1 cellular context compared by ENCODE assay signal in the genomic region with DNA sequence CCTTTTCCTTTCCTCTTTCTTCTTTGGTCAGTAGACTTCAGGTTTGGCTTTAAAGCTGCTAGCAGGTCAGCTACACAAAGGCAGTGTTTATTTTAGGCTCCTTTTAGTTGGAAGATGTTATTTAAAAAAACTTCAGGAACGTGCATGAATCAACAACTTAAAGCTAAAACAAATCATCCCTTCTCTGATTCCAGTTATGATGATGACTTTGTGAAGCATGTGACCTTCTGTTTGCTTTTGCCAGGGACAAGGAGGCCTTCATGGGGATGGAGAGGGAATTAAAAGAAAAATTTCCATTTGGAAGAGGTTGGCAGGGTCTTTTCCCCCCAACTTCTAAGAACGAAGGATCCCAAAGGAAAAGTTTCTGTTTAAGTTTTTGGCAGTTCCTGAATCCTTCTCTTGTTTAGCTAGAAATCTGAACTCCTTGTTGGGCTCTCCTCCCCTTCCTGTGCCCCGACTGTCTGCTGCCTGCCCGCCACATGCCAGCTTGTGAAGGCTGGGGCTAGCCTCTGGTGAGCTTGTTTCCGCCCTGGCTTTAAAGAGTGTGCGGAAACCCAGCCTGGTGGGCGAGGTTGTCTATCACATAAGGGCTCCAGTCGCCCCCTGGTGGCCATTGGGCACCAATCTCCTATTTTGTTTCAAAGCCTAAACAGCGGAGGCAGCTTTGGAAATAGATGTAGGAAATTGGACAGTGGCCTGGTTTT.
TF ChIP-seq lines count a peak whose summit lies in the region.

No MANE protein-coding gene starts in this region.

TF ChIP-seq in HepG2, 621 proteins besides CTCF, POLR2A, EP300 and RAD21 (continued from another document and continues in another):
- TF ChIP-seq, protein P1, sequence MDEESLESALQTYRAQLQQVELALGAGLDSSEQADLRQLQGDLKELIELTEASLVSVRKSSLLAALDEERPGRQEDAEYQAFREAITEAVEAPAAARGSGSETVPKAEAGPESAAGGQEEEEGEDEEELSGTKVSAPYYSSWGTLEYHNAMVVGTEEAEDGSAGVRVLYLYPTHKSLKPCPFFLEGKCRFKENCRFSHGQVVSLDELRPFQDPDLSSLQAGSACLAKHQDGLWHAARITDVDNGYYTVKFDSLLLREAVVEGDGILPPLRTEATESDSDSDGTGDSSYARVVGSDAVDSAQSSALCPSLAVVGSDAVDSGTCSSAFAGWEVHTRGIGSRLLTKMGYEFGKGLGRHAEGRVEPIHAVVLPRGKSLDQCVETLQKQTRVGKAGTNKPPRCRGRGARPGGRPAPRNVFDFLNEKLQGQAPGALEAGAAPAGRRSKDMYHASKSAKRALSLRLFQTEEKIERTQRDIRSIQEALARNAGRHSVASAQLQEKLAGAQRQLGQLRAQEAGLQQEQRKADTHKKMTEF (CRISPR knock-in tag; IDR thresholded peaks at IDR 0.05): peak; percentile 22; the same call in 1 of the 2 replicates
- TF ChIP-seq ZNF337 (CRISPR knock-in tag; IDR thresholded peaks at IDR 0.05; ENCODE audit: borderline replicate concordance, low read depth) (no peak), ATF7 (IDR thresholded peaks at IDR 0.05) (no peak), ATF7 (CRISPR knock-in tag; IDR thresholded peaks at IDR 0.05) (no peak), PHF20 (CRISPR knock-in tag; IDR thresholded peaks at IDR 0.05) (no peak), ZNF652 (CRISPR knock-in tag; IDR thresholded peaks at IDR 0.05; ENCODE audit: borderline replicate concordance, low read depth) (peak; percentile 98), ZBTB8A (CRISPR knock-in tag; IDR thresholded peaks at IDR 0.05; ENCODE audit: borderline replicate concordance, low read depth) (no peak), GABPB1 (CRISPR knock-in tag; IDR thresholded peaks at IDR 0.05) (peak; percentile 60), ZNF782 (CRISPR knock-in tag; IDR thresholded peaks at IDR 0.05; ENCODE audit: borderline replicate concordance) (no peak), ZNF451 (CRISPR knock-in tag; IDR thresholded peaks at IDR 0.05) (no peak), CREM (IDR thresholded peaks at IDR 0.05) (no peak; the same call in 1 of the 2 replicates), CREM (CRISPR knock-in tag; IDR thresholded peaks at IDR 0.05) (no peak), MAFF (IDR thresholded peaks at IDR 0.05; ENCODE audit: low read depth, low read length) (no peak), ZSCAN22 (CRISPR knock-in tag; IDR thresholded peaks at IDR 0.05) (no peak), TAF1 (CRISPR knock-in tag; IDR thresholded peaks at IDR 0.05) (no peak), ZMYM4 (CRISPR knock-in tag; IDR thresholded peaks at IDR 0.05) (peak; percentile 72), GATA4 (IDR thresholded peaks at IDR 0.05; ENCODE audit: borderline replicate concordance, low read depth) (no peak), MYC (CRISPR knock-in tag; IDR thresholded peaks at IDR 0.05; ENCODE audit: borderline replicate concordance) (peak; percentile 42; the same call in 1 of the 2 replicates), TBX2 (CRISPR knock-in tag; IDR thresholded peaks at IDR 0.05; ENCODE audit: borderline replicate concordance) (peak; percentile 32; the same call in 1 of the 2 replicates), ZNF350 (CRISPR knock-in tag; IDR thresholded peaks at IDR 0.05; ENCODE audit: borderline replicate concordance, low read depth) (peak; percentile 1; the same call in 1 of the 2 replicates), BHLHE40 (IDR thresholded peaks at IDR 0.05; ENCODE audit: low read length) (0 out of 2 replicates have a peak, but pooled peaks have one; percentile 8), GATAD1 (CRISPR knock-in tag; IDR thresholded peaks at IDR 0.05) (peak; percentile 46; the same call in 1 of the 2 replicates), NPAS2 (CRISPR knock-in tag; IDR thresholded peaks at IDR 0.05; ENCODE audit: borderline replicate concordance) (no peak), ZNF430 (CRISPR knock-in tag; IDR thresholded peaks at IDR 0.05) (no peak)
- TF ChIP-seq, protein P2, sequence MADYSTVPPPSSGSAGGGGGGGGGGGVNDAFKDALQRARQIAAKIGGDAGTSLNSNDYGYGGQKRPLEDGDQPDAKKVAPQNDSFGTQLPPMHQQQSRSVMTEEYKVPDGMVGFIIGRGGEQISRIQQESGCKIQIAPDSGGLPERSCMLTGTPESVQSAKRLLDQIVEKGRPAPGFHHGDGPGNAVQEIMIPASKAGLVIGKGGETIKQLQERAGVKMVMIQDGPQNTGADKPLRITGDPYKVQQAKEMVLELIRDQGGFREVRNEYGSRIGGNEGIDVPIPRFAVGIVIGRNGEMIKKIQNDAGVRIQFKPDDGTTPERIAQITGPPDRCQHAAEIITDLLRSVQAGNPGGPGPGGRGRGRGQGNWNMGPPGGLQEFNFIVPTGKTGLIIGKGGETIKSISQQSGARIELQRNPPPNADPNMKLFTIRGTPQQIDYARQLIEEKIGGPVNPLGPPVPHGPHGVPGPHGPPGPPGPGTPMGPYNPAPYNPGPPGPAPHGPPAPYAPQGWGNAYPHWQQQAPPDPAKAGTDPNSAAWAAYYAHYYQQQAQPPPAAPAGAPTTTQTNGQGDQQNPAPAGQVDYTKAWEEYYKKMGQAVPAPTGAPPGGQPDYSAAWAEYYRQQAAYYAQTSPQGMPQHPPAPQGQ (CRISPR knock-in tag; IDR thresholded peaks at IDR 0.05; ENCODE audit: borderline replicate concordance): no peak
- TF ChIP-seq, protein P3, sequence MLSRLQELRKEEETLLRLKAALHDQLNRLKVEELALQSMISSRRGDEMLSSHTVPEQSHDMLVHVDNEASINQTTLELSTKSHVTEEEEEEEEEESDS (CRISPR knock-in tag; IDR thresholded peaks at IDR 0.05; ENCODE audit: borderline replicate concordance): no peak
- TF ChIP-seq, protein P4, sequence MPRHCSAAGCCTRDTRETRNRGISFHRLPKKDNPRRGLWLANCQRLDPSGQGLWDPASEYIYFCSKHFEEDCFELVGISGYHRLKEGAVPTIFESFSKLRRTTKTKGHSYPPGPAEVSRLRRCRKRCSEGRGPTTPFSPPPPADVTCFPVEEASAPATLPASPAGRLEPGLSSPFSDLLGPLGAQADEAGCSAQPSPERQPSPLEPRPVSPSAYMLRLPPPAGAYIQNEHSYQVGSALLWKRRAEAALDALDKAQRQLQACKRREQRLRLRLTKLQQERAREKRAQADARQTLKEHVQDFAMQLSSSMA (CRISPR knock-in tag; IDR thresholded peaks at IDR 0.05): no peak
- TF ChIP-seq, protein P5, sequence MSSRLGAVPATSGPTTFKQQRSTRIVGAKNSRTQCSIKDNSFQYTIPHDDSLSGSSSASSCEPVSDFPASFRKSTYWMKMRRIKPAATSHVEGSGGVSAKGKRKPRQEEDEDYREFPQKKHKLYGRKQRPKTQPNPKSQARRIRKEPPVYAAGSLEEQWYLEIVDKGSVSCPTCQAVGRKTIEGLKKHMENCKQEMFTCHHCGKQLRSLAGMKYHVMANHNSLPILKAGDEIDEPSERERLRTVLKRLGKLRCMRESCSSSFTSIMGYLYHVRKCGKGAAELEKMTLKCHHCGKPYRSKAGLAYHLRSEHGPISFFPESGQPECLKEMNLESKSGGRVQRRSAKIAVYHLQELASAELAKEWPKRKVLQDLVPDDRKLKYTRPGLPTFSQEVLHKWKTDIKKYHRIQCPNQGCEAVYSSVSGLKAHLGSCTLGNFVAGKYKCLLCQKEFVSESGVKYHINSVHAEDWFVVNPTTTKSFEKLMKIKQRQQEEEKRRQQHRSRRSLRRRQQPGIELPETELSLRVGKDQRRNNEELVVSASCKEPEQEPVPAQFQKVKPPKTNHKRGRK (CRISPR knock-in tag; IDR thresholded peaks at IDR 0.05): no peak
- TF ChIP-seq, protein P6, sequence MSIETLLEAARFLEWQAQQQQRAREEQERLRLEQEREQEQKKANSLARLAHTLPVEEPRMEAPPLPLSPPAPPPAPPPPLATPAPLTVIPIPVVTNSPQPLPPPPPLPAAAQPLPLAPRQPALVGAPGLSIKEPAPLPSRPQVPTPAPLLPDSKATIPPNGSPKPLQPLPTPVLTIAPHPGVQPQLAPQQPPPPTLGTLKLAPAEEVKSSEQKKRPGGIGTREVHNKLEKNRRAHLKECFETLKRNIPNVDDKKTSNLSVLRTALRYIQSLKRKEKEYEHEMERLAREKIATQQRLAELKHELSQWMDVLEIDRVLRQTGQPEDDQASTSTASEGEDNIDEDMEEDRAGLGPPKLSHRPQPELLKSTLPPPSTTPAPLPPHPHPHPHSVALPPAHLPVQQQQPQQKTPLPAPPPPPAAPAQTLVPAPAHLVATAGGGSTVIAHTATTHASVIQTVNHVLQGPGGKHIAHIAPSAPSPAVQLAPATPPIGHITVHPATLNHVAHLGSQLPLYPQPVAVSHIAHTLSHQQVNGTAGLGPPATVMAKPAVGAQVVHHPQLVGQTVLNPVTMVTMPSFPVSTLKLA (IDR thresholded peaks at IDR 0.05): no peak
- TF ChIP-seq, protein P7, sequence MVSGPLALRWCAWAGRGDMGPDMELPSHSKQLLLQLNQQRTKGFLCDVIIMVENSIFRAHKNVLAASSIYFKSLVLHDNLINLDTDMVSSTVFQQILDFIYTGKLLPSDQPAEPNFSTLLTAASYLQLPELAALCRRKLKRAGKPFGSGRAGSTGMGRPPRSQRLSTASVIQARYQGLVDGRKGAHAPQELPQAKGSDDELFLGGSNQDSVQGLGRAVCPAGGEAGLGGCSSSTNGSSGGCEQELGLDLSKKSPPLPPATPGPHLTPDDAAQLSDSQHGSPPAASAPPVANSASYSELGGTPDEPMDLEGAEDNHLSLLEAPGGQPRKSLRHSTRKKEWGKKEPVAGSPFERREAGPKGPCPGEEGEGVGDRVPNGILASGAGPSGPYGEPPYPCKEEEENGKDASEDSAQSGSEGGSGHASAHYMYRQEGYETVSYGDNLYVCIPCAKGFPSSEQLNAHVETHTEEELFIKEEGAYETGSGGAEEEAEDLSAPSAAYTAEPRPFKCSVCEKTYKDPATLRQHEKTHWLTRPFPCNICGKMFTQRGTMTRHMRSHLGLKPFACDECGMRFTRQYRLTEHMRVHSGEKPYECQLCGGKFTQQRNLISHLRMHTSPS (CRISPR knock-in tag; IDR thresholded peaks at IDR 0.05; ENCODE audit: low read depth): peak; percentile 68
- TF ChIP-seq, protein P8, sequence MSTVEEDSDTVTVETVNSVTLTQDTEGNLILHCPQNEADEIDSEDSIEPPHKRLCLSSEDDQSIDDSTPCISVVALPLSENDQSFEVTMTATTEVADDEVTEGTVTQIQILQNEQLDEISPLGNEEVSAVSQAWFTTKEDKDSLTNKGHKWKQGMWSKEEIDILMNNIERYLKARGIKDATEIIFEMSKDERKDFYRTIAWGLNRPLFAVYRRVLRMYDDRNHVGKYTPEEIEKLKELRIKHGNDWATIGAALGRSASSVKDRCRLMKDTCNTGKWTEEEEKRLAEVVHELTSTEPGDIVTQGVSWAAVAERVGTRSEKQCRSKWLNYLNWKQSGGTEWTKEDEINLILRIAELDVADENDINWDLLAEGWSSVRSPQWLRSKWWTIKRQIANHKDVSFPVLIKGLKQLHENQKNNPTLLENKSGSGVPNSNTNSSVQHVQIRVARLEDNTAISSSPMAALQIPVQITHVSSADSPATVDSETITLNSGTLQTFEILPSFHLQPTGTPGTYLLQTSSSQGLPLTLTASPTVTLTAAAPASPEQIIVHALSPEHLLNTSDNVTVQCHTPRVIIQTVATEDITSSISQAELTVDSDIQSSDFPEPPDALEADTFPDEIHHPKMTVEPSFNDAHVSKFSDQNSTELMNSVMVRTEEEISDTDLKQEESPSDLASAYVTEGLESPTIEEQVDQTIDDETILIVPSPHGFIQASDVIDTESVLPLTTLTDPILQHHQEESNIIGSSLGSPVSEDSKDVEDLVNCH (CRISPR knock-in tag; IDR thresholded peaks at IDR 0.05): no peak
- TF ChIP-seq, protein P9, sequence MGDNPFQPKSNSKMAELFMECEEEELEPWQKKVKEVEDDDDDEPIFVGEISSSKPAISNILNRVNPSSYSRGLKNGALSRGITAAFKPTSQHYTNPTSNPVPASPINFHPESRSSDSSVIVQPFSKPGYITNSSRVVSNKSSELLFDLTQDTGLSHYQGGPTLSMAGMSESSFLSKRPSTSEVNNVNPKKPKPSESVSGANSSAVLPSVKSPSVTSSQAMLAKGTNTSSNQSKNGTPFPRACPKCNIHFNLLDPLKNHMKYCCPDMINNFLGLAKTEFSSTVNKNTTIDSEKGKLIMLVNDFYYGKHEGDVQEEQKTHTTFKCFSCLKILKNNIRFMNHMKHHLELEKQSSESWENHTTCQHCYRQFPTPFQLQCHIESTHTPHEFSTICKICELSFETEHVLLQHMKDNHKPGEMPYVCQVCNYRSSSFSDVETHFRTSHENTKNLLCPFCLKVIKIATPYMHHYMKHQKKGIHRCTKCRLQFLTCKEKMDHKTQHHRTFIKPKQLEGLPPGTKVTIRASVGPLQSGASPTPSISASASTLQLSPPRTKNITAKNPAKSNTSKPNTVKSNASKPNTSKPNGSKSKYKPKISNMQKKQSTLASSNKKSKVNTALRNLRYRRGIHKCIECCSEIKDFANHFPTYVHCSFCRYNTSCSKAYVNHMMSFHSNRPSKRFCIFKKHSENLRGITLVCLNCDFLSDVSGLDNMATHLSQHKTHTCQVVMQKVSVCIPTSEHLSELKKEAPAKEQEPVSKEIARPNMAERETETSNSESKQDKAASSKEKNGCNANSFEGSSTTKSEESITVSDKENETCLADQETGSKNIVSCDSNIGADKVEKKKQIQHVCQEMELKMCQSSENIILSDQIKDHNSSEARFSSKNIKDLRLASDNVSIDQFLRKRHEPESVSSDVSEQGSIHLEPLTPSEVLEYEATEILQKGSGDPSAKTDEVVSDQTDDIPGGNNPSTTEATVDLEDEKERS (CRISPR knock-in tag; IDR thresholded peaks at IDR 0.05): no peak
- TF ChIP-seq, protein P10, sequence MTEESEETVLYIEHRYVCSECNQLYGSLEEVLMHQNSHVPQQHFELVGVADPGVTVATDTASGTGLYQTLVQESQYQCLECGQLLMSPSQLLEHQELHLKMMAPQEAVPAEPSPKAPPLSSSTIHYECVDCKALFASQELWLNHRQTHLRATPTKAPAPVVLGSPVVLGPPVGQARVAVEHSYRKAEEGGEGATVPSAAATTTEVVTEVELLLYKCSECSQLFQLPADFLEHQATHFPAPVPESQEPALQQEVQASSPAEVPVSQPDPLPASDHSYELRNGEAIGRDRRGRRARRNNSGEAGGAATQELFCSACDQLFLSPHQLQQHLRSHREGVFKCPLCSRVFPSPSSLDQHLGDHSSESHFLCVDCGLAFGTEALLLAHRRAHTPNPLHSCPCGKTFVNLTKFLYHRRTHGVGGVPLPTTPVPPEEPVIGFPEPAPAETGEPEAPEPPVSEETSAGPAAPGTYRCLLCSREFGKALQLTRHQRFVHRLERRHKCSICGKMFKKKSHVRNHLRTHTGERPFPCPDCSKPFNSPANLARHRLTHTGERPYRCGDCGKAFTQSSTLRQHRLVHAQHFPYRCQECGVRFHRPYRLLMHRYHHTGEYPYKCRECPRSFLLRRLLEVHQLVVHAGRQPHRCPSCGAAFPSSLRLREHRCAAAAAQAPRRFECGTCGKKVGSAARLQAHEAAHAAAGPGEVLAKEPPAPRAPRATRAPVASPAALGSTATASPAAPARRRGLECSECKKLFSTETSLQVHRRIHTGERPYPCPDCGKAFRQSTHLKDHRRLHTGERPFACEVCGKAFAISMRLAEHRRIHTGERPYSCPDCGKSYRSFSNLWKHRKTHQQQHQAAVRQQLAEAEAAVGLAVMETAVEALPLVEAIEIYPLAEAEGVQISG (CRISPR knock-in tag; IDR thresholded peaks at IDR 0.05): 0 out of 2 replicates have a peak, but pooled peaks have one; percentile 37
